28 cellular contexts compared by ENCODE assay signal in the genomic region with DNA sequence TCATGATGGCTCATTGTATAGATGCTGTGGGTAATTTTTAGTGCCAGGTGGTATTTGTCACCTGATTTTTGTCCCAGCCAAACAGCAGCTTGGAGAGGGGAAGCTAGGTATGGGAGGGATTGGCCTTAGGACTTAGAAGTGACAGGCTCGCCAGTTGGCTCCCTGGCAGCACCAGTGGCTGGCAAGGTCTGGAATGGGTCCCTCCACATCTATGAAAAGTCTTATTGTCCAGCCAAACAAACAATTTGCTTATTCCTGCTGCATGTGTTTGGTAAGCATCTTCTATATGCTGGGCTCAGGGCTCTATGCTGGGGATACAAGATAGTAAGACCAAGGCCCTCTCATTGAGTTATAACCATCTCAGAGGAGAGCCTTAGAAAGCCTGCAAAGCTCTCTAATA. TPM values are rescaled to one million over a fixed set of nuclear protein-coding genes. Genes with fewer than 3 reads are reported as not detected.
"Had no signal": no experiment of that assay in that cellular context is flagged by ENCODE, and none has a peak within 500 bp of the region (broad histone marks: within the 10 kb centered on the region; RNA-seq: fewer than 3 reads in every experiment).

No MANE protein-coding gene starts in this region.

- H3K27ac ChIP-seq: KMS-11, Peyer's patch, RWPE1, SJCRH30, VCaP had no signal

- DNase-seq: activated CD4-positive, alpha-beta memory T cell treated with anti-CD3 and anti-CD28 coated beads for 36 hours; activated CD4-positive, alpha-beta T cell treated with anti-CD3 and anti-CD28 coated beads, Interleukin-2, amount 10 ng/mL, durations not matched to agents 7 days and 5 days; activated CD4-positive, CD25-positive, alpha-beta regulatory T cell; activated CD8-positive, alpha-beta memory T cell treated with anti-CD3 and anti-CD28 coated beads for 24 hours; activated effector memory CD4-positive, alpha-beta T cell treated with anti-CD3 and anti-CD28 coated beads, Interleukin-2, amount 50 U/mL, for 16 hours; activated naive CD4-positive, alpha-beta T cell treated with Interleukin-2 at 50 U/mL for 16 hours; activated naive CD8-positive, alpha-beta T cell treated with anti-CD3 and anti-CD28 coated beads, Interleukin-2, amount 50 U/mL, for 24 hours; activated T-cell treated with anti-CD3 and anti-CD28 coated beads, Interleukin-2, amount 50 U/mL, for 4 hours; amniotic stem cell; NCI-H1092 treated with DMSO at 0.1 percent for 48 hours; NCI-H1417 treated with DMSO at 0.1 percent for 48 hours; NCI-H1694 treated with DMSO at 0.1 percent for 48 hours; NCI-H2029 treated with DMSO at 0.1 percent for 48 hours; NCI-H345; NCI-H510A treated with DMSO at 0.1 percent for 48 hours; NCI-H69; NK-92 treated with Interleukin-12 subunit alpha and Interleukin-12 subunit beta, amount 100 ng/mL, for 24 hours; Peyer's patch; Right ventricle myocardium superior; SJCRH30; SK-N-SH; T-helper 1 cell had no signal

- ATAC-seq: activated naive CD4-positive, alpha-beta T cell treated with anti-CD3 and anti-CD28 coated beads, Interleukin-2, amount 50 U/mL, for 72 hours; activated naive CD8-positive, alpha-beta T cell treated with anti-CD3 and anti-CD28 coated beads, Interleukin-2, amount 50 U/mL, for 24 hours; activated T-cell treated with anti-CD3 and anti-CD28 coated beads, Interleukin-2, amount 50 U/mL, for 4 hours had no signal

- H3K36me3 ChIP-seq: Peyer's patch, SJCRH30 had no signal

- H3K9me3 ChIP-seq: Peyer's patch, SJCRH30, SK-N-SH had no signal

- H3K4me3 ChIP-seq: Peyer's patch, SJCRH30 had no signal

- H3K27me3 ChIP-seq: Peyer's patch had no signal

- H3K4me1 ChIP-seq: Peyer's patch, SJCRH30 had no signal

RNA-seq across cellular contexts. Expression of a gene that starts 42.5 kb away (rescaled TPM):
- total RNA-seq: activated CD4-positive, alpha-beta memory T cell treated with anti-CD3 and anti-CD28 coated beads for 36 hours; activated naive CD4-positive, alpha-beta T cell treated with anti-CD3 and anti-CD28 coated beads, Interleukin-2, amount 50 U/mL, for 72 hours; activated T-cell treated with anti-CD3 and anti-CD28 coated beads, Interleukin-2, amount 50 U/mL, for 4 hours; MCF 10A; SJCRH30; T-helper 2 cell treated with Interferon-gamma antibody and Interleukin-4, amounts not matched to agents 100 ng/mL and 5 ng/mL, for 36 hours had no signal
